Comparison of ENCODE assay signal across 8 cellular contexts in genomic region chr7:99409192-99409572, GRCh38. TPM values are rescaled to one million over a fixed set of nuclear protein-coding genes. Genes with fewer than 3 reads are reported as not detected.
DNase-seq lines count a peak whose midpoint lies in the region; ATAC-seq and TF ChIP-seq lines count a peak whose summit lies in the region.

No MANE protein-coding gene starts in this region.

- peaks cover 77% of the 10 kb centered on the region for H3K79me2 ChIP-seq in smooth muscle cell (ENCODE audit: low read depth)

- H4K20me1 ChIP-seq in smooth muscle cell (ENCODE audit: low read depth), result peaks cover 58% of the 10 kb centered on the region

- H3K36me3 ChIP-seq in iPS DF 6.9 (ENCODE audit: control insufficient read depth, insufficient read depth, low read length) (peaks cover 6% of the 10 kb centered on the region; the same call in 1 of the 2 replicates), smooth muscle cell (ENCODE audit: low read depth) (peaks cover 10% of the 10 kb centered on the region)

- H3K27me3 ChIP-seq in iPS DF 6.9 (ENCODE audit: control insufficient read depth, insufficient read depth, low read length) (no peaks in the 10 kb centered on the region), smooth muscle cell (ENCODE audit: low read depth) (no peaks in the 10 kb centered on the region)

- peak overlapping the region; percentile 65 for H3K4me3 ChIP-seq in iPS DF 6.9 (ENCODE audit: low read length)
- peak overlapping the region; percentile 92 for H3K4me3 ChIP-seq in smooth muscle cell

- H3K9ac ChIP-seq in smooth muscle cell (ENCODE audit: low read depth), result peak overlapping the region; percentile 97

- H3K27ac ChIP-seq in iPS DF 6.9 (ENCODE audit: low read length) (no peak overlapping the region), smooth muscle cell (ENCODE audit: low read depth) (peak overlapping the region; percentile 98)

- H3K9me3 Mint-ChIP-seq in activated CD4-positive, alpha-beta memory T cell treated with anti-CD3 and anti-CD28 coated beads, Interleukin-2, amount 10 ng/mL, durations not matched to agents 7 days and 5 days, result no peaks in the 10 kb centered on the region

- H3K4me2 ChIP-seq in smooth muscle cell, result peak overlapping the region; percentile 96

- POLR2A ChIA-PET in activated CD4-positive, alpha-beta memory T cell treated with anti-CD3 and anti-CD28 coated beads, Interleukin-2, amount 10 ng/mL, durations not matched to agents 7 days and 5 days (lab: Charles Lee), result interaction anchor here (0.6 to 12.4 kb wide), 26 partner anchors 9 to 994 kb away, joined by 3 to 160 read pairs (median 4); partner anchors contain the start of genes AP4M1, ARPC1B, ATP5MF and CPSF4

- no peaks in the 10 kb centered on the region for H3K4me1 ChIP-seq in iPS DF 6.9 (ENCODE audit: control insufficient read depth, insufficient read depth, low read length)
- peaks cover 17% of the 10 kb centered on the region for H3K4me1 ChIP-seq in smooth muscle cell (ENCODE audit: low read depth)

- ATAC-seq in GM18505 (IDR thresholded peaks at IDR 0.05; ENCODE audit: unreplicated experiment) (peak; percentile 4), HG02885 (IDR thresholded peaks at IDR 0.05; ENCODE audit: poor library complexity, unreplicated experiment) (peak; percentile 9), GM19455 (IDR thresholded peaks at IDR 0.05; ENCODE audit: unreplicated experiment) (no peak), HG02970 (IDR thresholded peaks at IDR 0.05; ENCODE audit: low FRiP score, unreplicated experiment) (no peak)

- H3K27me3 Mint-ChIP-seq in activated CD4-positive, alpha-beta memory T cell treated with anti-CD3 and anti-CD28 coated beads, Interleukin-2, amount 10 ng/mL, durations not matched to agents 7 days and 5 days, result no peaks in the 10 kb centered on the region

- H3K27ac Mint-ChIP-seq in activated CD4-positive, alpha-beta memory T cell treated with anti-CD3 and anti-CD28 coated beads, Interleukin-2, amount 10 ng/mL, durations not matched to agents 7 days and 5 days, result peak overlapping the region; percentile 90

- H3K9me3 ChIP-seq in iPS DF 6.9 (ENCODE audit: control insufficient read depth, insufficient read depth, low read length) (no peaks in the 10 kb centered on the region), smooth muscle cell (replicated peaks; ENCODE audit: low read depth) (no peaks in the 10 kb centered on the region)

- TF ChIP-seq POLR2A in GM18505 (IDR thresholded peaks at IDR 0.05; ENCODE audit: borderline replicate concordance, extremely low read depth, insufficient read depth, insufficient read length), result no peak

- H2AFZ ChIP-seq in smooth muscle cell (ENCODE audit: low read depth), result peak overlapping the region; percentile 53

- peaks cover 52% of the 10 kb centered on the region for H3K4me1 Mint-ChIP-seq in activated CD4-positive, alpha-beta memory T cell treated with anti-CD3 and anti-CD28 coated beads, Interleukin-2, amount 10 ng/mL, durations not matched to agents 7 days and 5 days

- TF ChIP-seq CTCF in smooth muscle cell (IDR thresholded peaks at IDR 0.05; ENCODE audit: borderline replicate concordance, insufficient read depth, poor library complexity, severe bottlenecking), result no peak

- H3F3A ChIP-seq in smooth muscle cell (ENCODE audit: low read depth), result no peaks in the 10 kb centered on the region

- peaks cover 54% of the 10 kb centered on the region for H3K36me3 Mint-ChIP-seq in activated CD4-positive, alpha-beta memory T cell treated with anti-CD3 and anti-CD28 coated beads, Interleukin-2, amount 10 ng/mL, durations not matched to agents 7 days and 5 days (ENCODE audit: low read depth)

- no CpG with 5 or more reads among the region's 18 CpGs for WGBS in iPS DF 6.9 (ENCODE audit: insufficient coverage, insufficient read length)
- WGBS in smooth muscle cell (ENCODE audit: low lambda C conversion rate), result 5% methylated on average over 16 of the region's 18 CpGs

- CTCF ChIA-PET in activated CD4-positive, alpha-beta memory T cell treated with anti-CD3 and anti-CD28 coated beads, Interleukin-2, amount 10 ng/mL, durations not matched to agents 7 days and 5 days (lab: Charles Lee), result interaction anchor here (0.7 to 1.2 kb wide), 9 partner anchors 10 to 149 kb away, joined by 3 to 9 read pairs (median 3); partner anchors contain the start of gene ZNF655

- DNase-seq in activated CD4-positive, alpha-beta memory T cell treated with anti-CD3 and anti-CD28 coated beads, Interleukin-2, amount 10 ng/mL, durations not matched to agents 7 days and 5 days, result no peak
- DNase-seq in iPS DF 6.9 (ENCODE audit: low read depth, low spot score) (no peak), smooth muscle cell (lab: John Stamatoyannopoulos, UW; ENCODE audit: unreplicated experiment) (no peak), SHP77 (lab: John Stamatoyannopoulos, UW) (no peak)

- H3K4me3 Mint-ChIP-seq in activated CD4-positive, alpha-beta memory T cell treated with anti-CD3 and anti-CD28 coated beads, Interleukin-2, amount 10 ng/mL, durations not matched to agents 7 days and 5 days, result peak overlapping the region; percentile 86

RNA-seq across cellular contexts. Expression of gene BUD31, which starts 0.4 kb away (rescaled TPM):
- 100 to 1,000 TPM; 104 to 106 TPM for total RNA-seq in activated CD4-positive, alpha-beta memory T cell treated with anti-CD3 and anti-CD28 coated beads, Interleukin-2, amount 10 ng/mL, durations not matched to agents 7 days and 5 days
- total RNA-seq in smooth muscle cell, result 97.2 and 133 TPM in 2 replicates
- polyA plus RNA-seq in smooth muscle cell, result 222 and 249 TPM in 2 replicates

RNA-seq across cellular contexts. Expression of gene PDAP1, which starts 0.8 kb away (rescaled TPM):
- 100 to 1,000 TPM in 1 of 2 experiments, 10 to 100 TPM in 1; 93.8 to 103 TPM for total RNA-seq in activated CD4-positive, alpha-beta memory T cell treated with anti-CD3 and anti-CD28 coated beads, Interleukin-2, amount 10 ng/mL, durations not matched to agents 7 days and 5 days
- 57.5 and 89.4 TPM in 2 replicates for total RNA-seq in smooth muscle cell
- 77.3 and 82.1 TPM in 2 replicates for polyA plus RNA-seq in smooth muscle cell

RNA-seq across cellular contexts. Expression of gene PTCD1, which starts 29.4 kb away (rescaled TPM):
- 1 to 10 TPM; 6.6 to 7.5 TPM for total RNA-seq in activated CD4-positive, alpha-beta memory T cell treated with anti-CD3 and anti-CD28 coated beads, Interleukin-2, amount 10 ng/mL, durations not matched to agents 7 days and 5 days
- total RNA-seq in smooth muscle cell, result 2.7 and 10.8 TPM in 2 replicates
- 4.5 and 6.6 TPM in 2 replicates for polyA plus RNA-seq in smooth muscle cell

RNA-seq across cellular contexts. Expression of gene CPSF4, which starts 29.6 kb away (rescaled TPM):
- 10 to 100 TPM; 64.1 to 66.2 TPM for total RNA-seq in activated CD4-positive, alpha-beta memory T cell treated with anti-CD3 and anti-CD28 coated beads, Interleukin-2, amount 10 ng/mL, durations not matched to agents 7 days and 5 days
- 23.6 and 27.1 TPM in 2 replicates for total RNA-seq in smooth muscle cell
- 30.3 and 37.0 TPM in 2 replicates for polyA plus RNA-seq in smooth muscle cell

RNA-seq across cellular contexts. Expression of gene ARPC1B, which starts 34.7 kb away (rescaled TPM):
- 100 to 1,000 TPM; 396 to 397 TPM for total RNA-seq in activated CD4-positive, alpha-beta memory T cell treated with anti-CD3 and anti-CD28 coated beads, Interleukin-2, amount 10 ng/mL, durations not matched to agents 7 days and 5 days
- 105 and 167 TPM in 2 replicates for total RNA-seq in smooth muscle cell
- polyA plus RNA-seq in smooth muscle cell, result 204 and 225 TPM in 2 replicates

Comparison
In these comparisons a context has a peak if more than half of its experiments do, and no peak if none do; other contexts are left out.
1. ATAC-seq: peak in GM18505 (single experiment) and HG02885 (single experiment); none in GM19455 (single experiment) and HG02970 (single experiment).